Comparison of ENCODE assay signal across 32 cellular contexts in genomic region chr2:227335713-227336112, GRCh38. TPM values are rescaled to one million over a fixed set of nuclear protein-coding genes. Genes with fewer than 3 reads are reported as not detected.
DNase-seq lines count a peak whose midpoint lies in the region; ATAC-seq lines count a peak whose summit lies in the region.
"Had no signal": no experiment of that assay in that cellular context is flagged by ENCODE, and none has a peak within 500 bp of the region (broad histone marks: within the 10 kb centered on the region; RNA-seq: fewer than 3 reads in every experiment).

No MANE protein-coding gene starts in this region.

- DNase-seq in activated naive CD4-positive, alpha-beta T cell treated with anti-CD3 and anti-CD28 coated beads for 36 hours = no peak
- no peak for DNase-seq in activated naive CD4-positive, alpha-beta T cell treated with anti-CD3 and anti-CD28 coated beads, Interleukin-2, amount 10 ng/mL, durations not matched to agents 7 days and 5 days
- DNase-seq in SK-MEL-5 (ENCODE audit: low read depth, low spot score) (peak; percentile 43), iris pigment epithelial cell (ENCODE audit: low read depth) (peak; percentile 28), DMS153 treated with DMSO at 0.1 percent for 48 hours (lab: John Stamatoyannopoulos, UW; ENCODE audit: unreplicated experiment) (no peak), cerebellar nuclear complex (lab: John Stamatoyannopoulos, UW) (no peak)
- DNase-seq: activated CD4-positive, CD25-positive, alpha-beta regulatory T cell treated with anti-CD3 and anti-CD28 coated beads, Interleukin-2, amount 50 U/mL, for 72 hours; activated CD8-positive, alpha-beta T cell treated with anti-CD3 and anti-CD28 coated beads, Interleukin-2, amount 10 ng/mL, durations not matched to agents 7 days and 5 days; activated T-cell treated with anti-CD3 and anti-CD28 coated beads, Interleukin-2, amount 50 U/mL, for 4 hours; aorta; heart left ventricle; HFFc6; left cardiac atrium; mammary epithelial cell; NCI-H1417 treated with DMSO at 0.1 percent for 48 hours; NCI-H2081 treated with DMSO at 0.1 percent for 48 hours; NCI-H446 treated with DMSO at 0.1 percent for 48 hours; Peyer's patch; SJCRH30; stimulated activated CD8-positive, alpha-beta memory T cell treated with anti-CD3 and anti-CD28 coated beads, Interleukin-4, amount 100 ng/mL, for 48 hours had no signal

- no peak for ATAC-seq in GM19023 (IDR thresholded peaks at IDR 0.05; ENCODE audit: unreplicated experiment)
- no peak for ATAC-seq in GM21526 (IDR thresholded peaks at IDR 0.05; ENCODE audit: low FRiP score, unreplicated experiment)
- ATAC-seq: activated CD8-positive, alpha-beta T cell treated with anti-CD3 and anti-CD28 coated beads, Interleukin-2, amount 10 ng/mL, durations not matched to agents 7 days and 5 days; activated T-cell treated with anti-CD3 and anti-CD28 coated beads, Interleukin-2, amount 50 U/mL, for 4 hours; GM23338; heart left ventricle; left cardiac atrium had no signal

- H3K36me3 Mint-ChIP-seq in activated naive CD4-positive, alpha-beta T cell treated with anti-CD3 and anti-CD28 coated beads for 36 hours (ENCODE audit: low read depth) = peaks cover 42% of the 10 kb centered on the region
- H3K36me3 Mint-ChIP-seq in activated naive CD4-positive, alpha-beta T cell treated with anti-CD3 and anti-CD28 coated beads, Interleukin-2, amount 10 ng/mL, durations not matched to agents 7 days and 5 days = peaks cover 58% of the 10 kb centered on the region

- CTCF ChIA-PET in activated naive CD4-positive, alpha-beta T cell treated with anti-CD3 and anti-CD28 coated beads for 36 hours (lab: Charles Lee) = interaction anchor here (0.8 to 1.5 kb wide), 4 partner anchors 10 to 138 kb away, joined by 3 to 4 read pairs (median 4); no protein-coding TSS in a partner anchor
- CTCF ChIA-PET in activated naive CD4-positive, alpha-beta T cell treated with anti-CD3 and anti-CD28 coated beads, Interleukin-2, amount 10 ng/mL, durations not matched to agents 7 days and 5 days (lab: Charles Lee) = no interaction called here

- H3K4me3 Mint-ChIP-seq in activated naive CD4-positive, alpha-beta T cell treated with anti-CD3 and anti-CD28 coated beads for 36 hours = no peak overlapping the region
- no peak overlapping the region for H3K4me3 Mint-ChIP-seq in activated naive CD4-positive, alpha-beta T cell treated with anti-CD3 and anti-CD28 coated beads, Interleukin-2, amount 10 ng/mL, durations not matched to agents 7 days and 5 days
- H3K4me3 Mint-ChIP-seq: activated CD8-positive, alpha-beta T cell treated with anti-CD3 and anti-CD28 coated beads, Interleukin-2, amount 10 ng/mL, durations not matched to agents 7 days and 5 days; activated naive CD4-positive, alpha-beta T cell treated with anti-CD3 and anti-CD28 coated beads, Interleukin-2, amount 50 U/mL, for 24 hours; activated T-cell treated with anti-CD3 and anti-CD28 coated beads, Interleukin-2, amount 50 U/mL, for 4 hours; GM23338; HFFc6; type B pancreatic cell had no signal

- H3K9me3 Mint-ChIP-seq in activated naive CD4-positive, alpha-beta T cell treated with anti-CD3 and anti-CD28 coated beads for 36 hours = no peaks in the 10 kb centered on the region
- no peaks in the 10 kb centered on the region for H3K9me3 Mint-ChIP-seq in activated naive CD4-positive, alpha-beta T cell treated with anti-CD3 and anti-CD28 coated beads, Interleukin-2, amount 10 ng/mL, durations not matched to agents 7 days and 5 days
- H3K9me3 Mint-ChIP-seq: activated naive CD4-positive, alpha-beta T cell treated with anti-CD3 and anti-CD28 coated beads, Interleukin-2, amount 50 U/mL, for 24 hours; activated T-cell treated with anti-CD3 and anti-CD28 coated beads, Interleukin-2, amount 50 U/mL, for 4 hours; GM23338; HFFc6; type B pancreatic cell had no signal

- H3K27me3 Mint-ChIP-seq in activated naive CD4-positive, alpha-beta T cell treated with anti-CD3 and anti-CD28 coated beads for 36 hours (ENCODE audit: low read depth) = no peaks in the 10 kb centered on the region
- H3K27me3 Mint-ChIP-seq in activated naive CD4-positive, alpha-beta T cell treated with anti-CD3 and anti-CD28 coated beads, Interleukin-2, amount 10 ng/mL, durations not matched to agents 7 days and 5 days = no peaks in the 10 kb centered on the region
- H3K27me3 Mint-ChIP-seq: activated naive CD4-positive, alpha-beta T cell treated with anti-CD3 and anti-CD28 coated beads, Interleukin-2, amount 50 U/mL, for 24 hours; type B pancreatic cell had no signal

- in situ Hi-C loops in SK-MEL-5 (cut with HindIII; ENCODE audit: low pct_unique_long_range_greater_than_20kb, low sequenced_read_pairs) = no loop called here

- peak overlapping the region; percentile 54 for H3K27ac Mint-ChIP-seq in activated naive CD4-positive, alpha-beta T cell treated with anti-CD3 and anti-CD28 coated beads for 36 hours
- no peak overlapping the region for H3K27ac Mint-ChIP-seq in activated naive CD4-positive, alpha-beta T cell treated with anti-CD3 and anti-CD28 coated beads, Interleukin-2, amount 10 ng/mL, durations not matched to agents 7 days and 5 days
- H3K27ac Mint-ChIP-seq: activated CD8-positive, alpha-beta T cell treated with anti-CD3 and anti-CD28 coated beads, Interleukin-2, amount 10 ng/mL, durations not matched to agents 7 days and 5 days; GM23338; HFFc6; type B pancreatic cell had no signal

- peaks cover 21% of the 10 kb centered on the region for H3K4me1 Mint-ChIP-seq in activated naive CD4-positive, alpha-beta T cell treated with anti-CD3 and anti-CD28 coated beads for 36 hours (ENCODE audit: low read depth)
- no peaks in the 10 kb centered on the region for H3K4me1 Mint-ChIP-seq in activated naive CD4-positive, alpha-beta T cell treated with anti-CD3 and anti-CD28 coated beads, Interleukin-2, amount 10 ng/mL, durations not matched to agents 7 days and 5 days
- H3K4me1 Mint-ChIP-seq: GM23338 had no signal

- intact Hi-C loops in activated naive CD4-positive, alpha-beta T cell treated with anti-CD3 and anti-CD28 coated beads for 36 hours (cut with micrococcal nuclease) = loop anchor here (1.0 kb wide), 1 partner anchor 10 kb away; the partner anchor contains the start of gene MFF

RNA-seq across cellular contexts. Expression of gene MFF, which starts 10.7 kb away (rescaled TPM):
- total RNA-seq in activated naive CD4-positive, alpha-beta T cell treated with anti-CD3 and anti-CD28 coated beads for 36 hours = 10 to 100 TPM; 82.1 to 82.2 TPM
- total RNA-seq in SK-MEL-5 (2014; rRNA removed; shearing (Covaris generic)) = 126 and 144 TPM in 2 replicates
- polyA plus RNA-seq in SK-MEL-5 (2015; cell fraction: cytosol; rRNA removed) = 98.4 and 107 TPM in 2 replicates
- polyA plus RNA-seq in SK-MEL-5 (2015; cell fraction: nucleus; rRNA removed) = 168 and 178 TPM in 2 replicates

RNA-seq across cellular contexts. Expression of gene TM4SF20, which starts 43.4 kb away (rescaled TPM):
- total RNA-seq in activated naive CD4-positive, alpha-beta T cell treated with anti-CD3 and anti-CD28 coated beads for 36 hours = not detected
- total RNA-seq in SK-MEL-5 (2014; rRNA removed; shearing (Covaris generic)) = not detected in 2 replicates
- polyA plus RNA-seq in SK-MEL-5 (2015; cell fraction: cytosol; rRNA removed) = not detected in 2 replicates
- not detected in 2 replicates for polyA plus RNA-seq in SK-MEL-5 (2015; cell fraction: nucleus; rRNA removed)
- total RNA-seq: A673; activated CD8-positive, alpha-beta T cell treated with anti-CD3 and anti-CD28 coated beads, Interleukin-2, amount 10 ng/mL, durations not matched to agents 7 days and 5 days; aorta; cardiac septum; dermis microvascular lymphatic vessel endothelial cell; GM23338; heart left ventricle; left cardiac atrium; M059J; mammary epithelial cell; pulmonary artery endothelial cell; SJCRH30; skeletal muscle tissue had no signal
- polyA plus RNA-seq: GM23338, heart left ventricle, mammary epithelial cell had no signal

RNA-seq across cellular contexts. Expression of gene SCYGR1, which starts 52.0 kb away (rescaled TPM):
- not detected for total RNA-seq in activated naive CD4-positive, alpha-beta T cell treated with anti-CD3 and anti-CD28 coated beads for 36 hours
- not detected in 2 replicates for total RNA-seq in SK-MEL-5 (2014; rRNA removed; shearing (Covaris generic))
- polyA plus RNA-seq in SK-MEL-5 (2015; cell fraction: cytosol; rRNA removed) = not detected in 2 replicates
- polyA plus RNA-seq in SK-MEL-5 (2015; cell fraction: nucleus; rRNA removed) = not detected in 2 replicates
- total RNA-seq: A673; activated CD8-positive, alpha-beta T cell treated with anti-CD3 and anti-CD28 coated beads, Interleukin-2, amount 10 ng/mL, durations not matched to agents 7 days and 5 days; activated T-cell treated with anti-CD3 and anti-CD28 coated beads, Interleukin-2, amount 50 U/mL, for 4 hours; aorta; cardiac septum; dermis microvascular lymphatic vessel endothelial cell; GM23338; heart left ventricle; HFFc6; left cardiac atrium; M059J; mammary epithelial cell; Peyer's patch; pulmonary artery endothelial cell; SJCRH30; skeletal muscle tissue had no signal
- polyA plus RNA-seq: aorta, BJ, GM23338, heart left ventricle, mammary epithelial cell had no signal

Comparison
In these comparisons a context has a peak if more than half of its experiments do, and no peak if none do; other contexts are left out.
1. DNase-seq: peak in SK-MEL-5 (single experiment) and iris pigment epithelial cell (single experiment); none in activated naive CD4-positive, alpha-beta T cell treated with anti-CD3 and anti-CD28 coated beads for 36 hours (single experiment), activated naive CD4-positive, alpha-beta T cell treated with anti-CD3 and anti-CD28 coated beads, Interleukin-2, amount 10 ng/mL, durations not matched to agents 7 days and 5 days (single experiment), DMS153 treated with DMSO at 0.1 percent for 48 hours (single experiment) and cerebellar nuclear complex (0 of 2).